In the genomic region with DNA sequence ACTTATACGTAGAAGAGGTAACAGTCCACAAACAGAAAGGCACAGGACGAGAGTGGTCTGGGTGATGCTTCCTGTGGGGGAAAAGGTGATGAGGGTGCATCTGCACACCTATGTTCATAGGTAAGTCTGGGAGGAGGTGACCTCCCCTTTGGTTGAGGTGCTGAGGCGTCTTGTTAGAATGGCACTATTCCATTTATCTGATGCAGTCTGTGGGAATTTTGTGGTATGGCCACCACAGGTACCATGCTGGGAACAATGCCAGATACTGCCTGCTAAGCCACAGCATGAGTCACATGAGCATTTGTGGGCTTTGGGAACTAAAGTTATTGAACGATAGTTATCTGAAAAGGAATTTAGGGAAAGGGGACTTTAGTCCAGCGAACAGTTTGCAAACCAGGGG, we compare ENCODE assay signal across 18 cellular contexts. TPM values are rescaled to one million over a fixed set of nuclear protein-coding genes. Genes with fewer than 3 reads are reported as not detected.
DNase-seq lines count a peak whose midpoint lies in the region; ATAC-seq and TF ChIP-seq lines count a peak whose summit lies in the region.
"Had no signal": no experiment of that assay in that cellular context is flagged by ENCODE, and none has a peak within 500 bp of the region (broad histone marks: within the 10 kb centered on the region; RNA-seq: fewer than 3 reads in every experiment).

No MANE protein-coding gene starts in this region.

- no peaks in the 10 kb centered on the region for H3K9me3 Mint-ChIP-seq in HFFc6
- no peaks in the 10 kb centered on the region for H3K9me3 Mint-ChIP-seq in activated naive CD4-positive, alpha-beta T cell treated with anti-CD3 and anti-CD28 coated beads, Interleukin-2, amount 50 U/mL, for 72 hours
- H3K9me3 Mint-ChIP-seq: activated naive CD4-positive, alpha-beta T cell treated with anti-CD3 and anti-CD28 coated beads for 36 hours had no signal

- no peak overlapping the region for H3K9ac ChIP-seq in neuronal stem cell (ENCODE audit: low read depth, low read length, poor library complexity)

- no peaks in the 10 kb centered on the region for H3K4me1 ChIP-seq in SJCRH30
- H3K4me1 ChIP-seq in neuronal stem cell (ENCODE audit: control insufficient read depth in 2 of 2, insufficient read depth in 1 of 2, low read depth in 1 of 2, low read length in 2 of 2), result no peaks in the 10 kb centered on the region

- H3K4me3 Mint-ChIP-seq in HFFc6, result no peak overlapping the region
- H3K4me3 Mint-ChIP-seq: activated naive CD4-positive, alpha-beta T cell treated with anti-CD3 and anti-CD28 coated beads for 36 hours had no signal

- ATAC-seq in activated naive CD4-positive, alpha-beta T cell treated with anti-CD3 and anti-CD28 coated beads, Interleukin-2, amount 50 U/mL, for 72 hours, result no peak
- ATAC-seq: stimulated activated naive CD8-positive, alpha-beta T cell treated with anti-CD3 and anti-CD28 coated beads, Interleukin-15, Interleukin-2, amounts not matched to agents 100 U/mL and 50 U/mL, for 24 hours had no signal

- H3K79me1 ChIP-seq in neuronal stem cell (ENCODE audit: low read depth, low read length), result no peaks in the 10 kb centered on the region

- no peak overlapping the region for H3K27ac Mint-ChIP-seq in HFFc6
- H3K27ac Mint-ChIP-seq in activated naive CD4-positive, alpha-beta T cell treated with anti-CD3 and anti-CD28 coated beads, Interleukin-2, amount 50 U/mL, for 72 hours, result no peak overlapping the region
- H3K27ac Mint-ChIP-seq: activated naive CD4-positive, alpha-beta T cell treated with anti-CD3 and anti-CD28 coated beads for 36 hours had no signal

- no peak overlapping the region for H4K91ac ChIP-seq in neuronal stem cell (ENCODE audit: low read depth, low read length, poor library complexity)

- H2BK5ac ChIP-seq in neuronal stem cell (ENCODE audit: low read length), result no peak overlapping the region

- TF ChIP-seq CTCF in HFFc6 (IDR thresholded peaks at IDR 0.05), result no peak

- H3K4me1 Mint-ChIP-seq in HFFc6 (ENCODE audit: low read depth), result peaks cover 34% of the 10 kb centered on the region

- H3K4me3 ChIP-seq in SJCRH30 (no peak overlapping the region), neuronal stem cell (ENCODE audit: low read length in 2 of 2) (no peak overlapping the region)

- H3K14ac ChIP-seq in neuronal stem cell (ENCODE audit: low read length), result no peak overlapping the region

- H3K9me3 ChIP-seq in SJCRH30 (replicated peaks) (no peaks in the 10 kb centered on the region), neuronal stem cell (replicated peaks in 1 of 2; ENCODE audit: control insufficient read depth in 2 of 2, insufficient read depth in 1 of 2, low read depth in 1 of 2, low read length in 2 of 2) (no peaks in the 10 kb centered on the region)

- H3K27me3 Mint-ChIP-seq in HFFc6 (ENCODE audit: insufficient read depth), result no peaks in the 10 kb centered on the region; the same call in 1 of the 2 replicates

- H3K27ac ChIP-seq in SJCRH30 (no peak overlapping the region), neuronal stem cell (replicated peaks; ENCODE audit: low read length) (no peak overlapping the region)

- H3K4me2 ChIP-seq in neuronal stem cell (ENCODE audit: insufficient read depth, low read length, poor library complexity, severe bottlenecking), result no peak overlapping the region

- H2AK5ac ChIP-seq in neuronal stem cell (ENCODE audit: low read depth, low read length), result no peak overlapping the region

- H3K23ac ChIP-seq in neuronal stem cell (ENCODE audit: low read depth, low read length, poor library complexity), result no peak overlapping the region

- in situ Hi-C loops in ACHN (cut with HindIII; ENCODE audit: low pct_ligation_motif_present, low pct_unique_long_range_greater_than_20kb, low sequenced_read_pairs), result loop anchor here (10.0 kb wide), 1 partner anchor 194 kb away; no protein-coding TSS in a partner anchor

- WGBS in neuronal stem cell (ENCODE audit: extremely low coverage in 2 of 2, insufficient read length in 2 of 2, insufficient replicate concordance in 1 of 2), 2 donors, result no CpG with 5 or more reads among the region's 5 CpGs

- H3K18ac ChIP-seq in neuronal stem cell (ENCODE audit: low read length), result no peak overlapping the region

- H3K36me3 Mint-ChIP-seq in HFFc6 (ENCODE audit: low read depth), result no peaks in the 10 kb centered on the region
- no peaks in the 10 kb centered on the region for H3K36me3 Mint-ChIP-seq in activated naive CD4-positive, alpha-beta T cell treated with anti-CD3 and anti-CD28 coated beads, Interleukin-2, amount 50 U/mL, for 72 hours

- H2BK12ac ChIP-seq in neuronal stem cell (ENCODE audit: low read length), result no peak overlapping the region

- no peak overlapping the region for H2BK120ac ChIP-seq in neuronal stem cell (ENCODE audit: low read depth, low read length)

- no peaks in the 10 kb centered on the region for H3K27me3 ChIP-seq in SJCRH30
- peaks cover 0 to 6% (median 0%) of the 10 kb centered on the region in 3 experiments for H3K27me3 ChIP-seq in neuronal stem cell (ENCODE audit: control insufficient read depth in 3 of 3, insufficient read depth in 3 of 3, low read depth in 1 of 3, low read length in 3 of 3)

- DNase-seq in ACHN, result peak; percentile 63
- peak; percentile 51 for DNase-seq in HFFc6
- peak; percentile 12 to 35 for DNase-seq in SJCRH30
- DNase-seq in glomerular visceral epithelial cell (ENCODE audit: extremely low spot score), result peak; percentile 88
- no peak for DNase-seq in neuronal stem cell (ENCODE audit: low spot score)
- no peak for DNase-seq in anterior cingulate cortex (lab: John Stamatoyannopoulos, UW)
- no peak for DNase-seq in activated naive CD4-positive, alpha-beta T cell treated with anti-CD3 and anti-CD28 coated beads, Interleukin-2, amount 50 U/mL, for 72 hours (ENCODE audit: low spot score in 2 of 2)
- no peak for DNase-seq in COR-L47 (lab: John Stamatoyannopoulos, UW)
- DNase-seq: activated naive CD4-positive, alpha-beta T cell treated with anti-CD3 and anti-CD28 coated beads for 36 hours; caudate nucleus; foreskin fibroblast; H7; mesendoderm; NCI-H2029 treated with DMSO at 0.1 percent for 48 hours; NCI-H774; SIG-M5; stimulated activated naive CD8-positive, alpha-beta T cell treated with anti-CD3 and anti-CD28 coated beads, Interleukin-15, Interleukin-2, amounts not matched to agents 100 U/mL and 50 U/mL, for 24 hours had no signal

- no peak overlapping the region for H3K4ac ChIP-seq in neuronal stem cell (ENCODE audit: low read length)

- H3K36me3 ChIP-seq in SJCRH30 (no peaks in the 10 kb centered on the region), neuronal stem cell (replicated peaks in 1 of 2; ENCODE audit: control insufficient read depth in 2 of 2, insufficient read depth in 2 of 2, low read length in 2 of 2) (no peaks in the 10 kb centered on the region)

- H2BK15ac ChIP-seq in neuronal stem cell (ENCODE audit: low read length), result no peak overlapping the region

- H4K8ac ChIP-seq in neuronal stem cell (ENCODE audit: low read depth, low read length), result no peak overlapping the region

- no peak overlapping the region for H2AFZ ChIP-seq in neuronal stem cell (ENCODE audit: low read length)

RNA-seq across cellular contexts. Expression of a gene that starts 27.9 kb away (rescaled TPM):
- total RNA-seq in HFFc6 (2021; fragmentation: NEBNext Ultra II Directional; extraction: Animal tissue kit (Norgen Biotek cat#: 25700)), result not detected
- 0.22 and 0.25 TPM in 2 replicates for total RNA-seq in SJCRH30 (2014; rRNA removed; shearing (Covaris generic))
- 0.07 TPM for polyA plus RNA-seq in neuronal stem cell (2013, experiment 1 of 2)
- 0.07 TPM for polyA plus RNA-seq in neuronal stem cell (2013, experiment 2 of 2)
- total RNA-seq in activated naive CD4-positive, alpha-beta T cell treated with anti-CD3 and anti-CD28 coated beads, Interleukin-2, amount 50 U/mL, for 72 hours, result under 1 TPM in 1 of 2 donors, not detected in 1; 0.32 TPM
- total RNA-seq: activated CD8-positive, alpha-beta memory T cell treated with anti-CD3 and anti-CD28 coated beads for 36 hours; activated naive CD4-positive, alpha-beta T cell treated with anti-CD3 and anti-CD28 coated beads for 36 hours had no signal

RNA-seq across cellular contexts. Expression of a gene that starts 38.9 kb away (rescaled TPM):
- total RNA-seq in HFFc6 (2021; fragmentation: NEBNext Ultra II Directional; extraction: Animal tissue kit (Norgen Biotek cat#: 25700)), result not detected
- not detected in 2 replicates for total RNA-seq in SJCRH30 (2014; rRNA removed; shearing (Covaris generic))
- 0.06 TPM for polyA plus RNA-seq in neuronal stem cell (2013, experiment 1 of 2)
- 0.17 TPM for polyA plus RNA-seq in neuronal stem cell (2013, experiment 2 of 2)
- total RNA-seq in activated naive CD4-positive, alpha-beta T cell treated with anti-CD3 and anti-CD28 coated beads, Interleukin-2, amount 50 U/mL, for 72 hours, result not detected
- total RNA-seq: activated CD8-positive, alpha-beta memory T cell treated with anti-CD3 and anti-CD28 coated beads for 36 hours; activated naive CD4-positive, alpha-beta T cell treated with anti-CD3 and anti-CD28 coated beads for 36 hours; H7 had no signal

Comparison
In these comparisons a context has a peak if more than half of its experiments do, and no peak if none do; other contexts are left out.
1. DNase-seq: peak in ACHN (single experiment), HFFc6 (single experiment), SJCRH30 (2 of 2) and glomerular visceral epithelial cell (single experiment); none in neuronal stem cell (single experiment), anterior cingulate cortex (0 of 58), activated naive CD4-positive, alpha-beta T cell treated with anti-CD3 and anti-CD28 coated beads, Interleukin-2, amount 50 U/mL, for 72 hours (0 of 2) and COR-L47 (single experiment).